In genomic region chr4:162011039-162011438, GRCh38 we compare ENCODE assay signal across 20 cellular contexts.
A peak's percentile ranks its signal among the peaks of the same experiment; 100 is the strongest.
DNase-seq lines count a peak whose midpoint lies in the region.
"Had no signal": no experiment of that assay in that cellular context is flagged by ENCODE, and none has a peak within 500 bp of the region (broad histone marks: within the 10 kb centered on the region; RNA-seq: fewer than 3 reads in every experiment).

No MANE protein-coding gene starts in this region.

- DNase-seq in NCI-H2171 (lab: John Stamatoyannopoulos, UW) (peak; percentile 54), astrocyte of the hippocampus (ENCODE audit: low read depth, low spot score) (peak; percentile 5), inferior parietal cortex (ENCODE audit: extremely low spot score) (peak; percentile 13), HuH-7 (ENCODE audit: low spot score) (no peak), amniotic stem cell (lab: John Stamatoyannopoulos, UW) (no peak), NCI-H2029 (lab: John Stamatoyannopoulos, UW) (no peak), SW480 (ENCODE audit: low spot score) (no peak)
- DNase-seq: activated CD4-positive, alpha-beta T cell treated with anti-CD3 and anti-CD28 coated beads, Interleukin-2, amount 50 U/mL, for 1 hour; activated naive CD8-positive, alpha-beta T cell treated with anti-CD3 and anti-CD28 coated beads for 36 hours; GDM1; heart right ventricle; NCI-H1092; NCI-H187 treated with DMSO at 0.1 percent for 48 hours; RPMI8226; stimulated activated naive B cell treated with anti-CD40 and anti-IgM and Interleukin-4, amounts not matched to agents 10 μg/mL and 1 μg/mL and 100 μg/mL, for 72 hours; testis had no signal

- peak overlapping the region in 9 of 11 experiments; percentile 3 to 80 (median 37); a peak in 13 of 22 replicates for H3K27ac ChIP-seq in BLaER1 treated with 17β-estradiol and CSF1 and Interleukin-3, amounts not matched to agents 10 nM and 100 nM
- H3K27ac ChIP-seq: heart right ventricle, SK-N-MC, testis, vagina, VCaP had no signal

- H3K36me3 ChIP-seq in BLaER1 treated with 17β-estradiol and CSF1 and Interleukin-3, amounts not matched to agents 10 nM and 100 nM, result no peaks in the 10 kb centered on the region
- H3K36me3 ChIP-seq: heart right ventricle, vagina had no signal

- H3K4me3 ChIP-seq in BLaER1 treated with 17β-estradiol and CSF1 and Interleukin-3, amounts not matched to agents 10 nM and 100 nM, result no peak overlapping the region
- H3K4me3 ChIP-seq: heart right ventricle, SK-N-MC, testis, vagina had no signal

- peaks cover 0 to 62% (median 15%) of the 10 kb centered on the region in 10 experiments; a peak in 10 of 20 replicates for H3K4me1 ChIP-seq in BLaER1 treated with 17β-estradiol and CSF1 and Interleukin-3, amounts not matched to agents 10 nM and 100 nM
- H3K4me1 ChIP-seq: heart right ventricle, testis, vagina had no signal

- H3K9ac ChIP-seq in BLaER1 treated with 17β-estradiol and CSF1 and Interleukin-3, amounts not matched to agents 10 nM and 100 nM, result peak overlapping the region in 2 of 11 experiments; percentile 6 to 26; a peak in 2 of 22 replicates

- no peaks in the 10 kb centered on the region for H3K9me3 ChIP-seq in BLaER1 treated with 17β-estradiol and CSF1 and Interleukin-3, amounts not matched to agents 10 nM and 100 nM (replicated peaks in 1 of 11)
- H3K9me3 ChIP-seq: heart right ventricle, testis, vagina had no signal

- H4K20me1 ChIP-seq in BLaER1 treated with 17β-estradiol and CSF1 and Interleukin-3, amounts not matched to agents 10 nM and 100 nM, result no peaks in the 10 kb centered on the region

- no peaks in the 10 kb centered on the region for H3K27me3 ChIP-seq in BLaER1 treated with 17β-estradiol and CSF1 and Interleukin-3, amounts not matched to agents 10 nM and 100 nM
- H3K27me3 ChIP-seq: heart right ventricle, testis, vagina had no signal

- peak overlapping the region in 4 of 11 experiments; percentile 56 to 73 (median 64); a peak in 8 of 22 replicates for H3K4me2 ChIP-seq in BLaER1 treated with 17β-estradiol and CSF1 and Interleukin-3, amounts not matched to agents 10 nM and 100 nM

Comparison
In these comparisons a context has a peak if more than half of its experiments do, and no peak if none do; other contexts are left out.
1. DNase-seq: peak in NCI-H2171 (single experiment), astrocyte of the hippocampus (single experiment) and inferior parietal cortex (single experiment); none in HuH-7 (single experiment), amniotic stem cell (single experiment), NCI-H2029 (single experiment) and SW480 (single experiment).